24 cellular contexts compared by ENCODE assay signal in genomic region chr3:31693346-31693745, GRCh38.
"Had no signal": no experiment of that assay in that cellular context is flagged by ENCODE, and none has a peak within 500 bp of the region (broad histone marks: within the 10 kb centered on the region; RNA-seq: fewer than 3 reads in every experiment).

No MANE protein-coding gene starts in this region.

- DNase-seq: IMR-90, Karpas-422, KG1, MM.1S, NCI-H1048, NCI-H1105, NCI-H1417, NCI-H1436 treated with DMSO at 0.1 percent for 48 hours, NCI-H1694, NCI-H187 treated with DMSO at 0.1 percent for 48 hours, NCI-H2029 treated with DMSO at 0.1 percent for 48 hours, NCI-H2107, NCI-H2227 treated with DMSO at 0.1 percent for 48 hours, NCI-H446, NCI-H510A, NCI-H524 treated with DMSO at 0.1 percent for 48 hours, NCI-H69, NCI-H774, SHP77, SK-N-SH, SW 1271, T-cell had no signal

- H3K27ac ChIP-seq: RWPE1 had no signal

- H3K9me2 ChIP-seq: SK-N-SH had no signal

- H3K9me3 ChIP-seq: SK-N-SH had no signal

- H3K4me2 ChIP-seq: SK-N-SH had no signal

- H3K9ac ChIP-seq: SK-N-SH had no signal

- ATAC-seq: Panc1, T-cell had no signal
